ENCODE assay signal across 32 cellular contexts in genomic region chr2:95279435-95280035, GRCh38. TPM values are rescaled to one million over a fixed set of nuclear protein-coding genes. Genes with fewer than 3 reads are reported as not detected.
"Had no signal": no experiment of that assay in that cellular context is flagged by ENCODE, and none has a peak within 500 bp of the region (broad histone marks: within the 10 kb centered on the region; RNA-seq: fewer than 3 reads in every experiment).

No MANE protein-coding gene starts in this region.

- H3K4me3 ChIP-seq: adrenal gland, body of pancreas, breast epithelium, K562, Peyer's patch, SJCRH30, SK-N-MC had no signal

- H3K27me3 ChIP-seq: adrenal gland, body of pancreas, breast epithelium, Peyer's patch, SJCRH30 had no signal

- H3K4me1 ChIP-seq: adrenal gland, SJCRH30 had no signal

- DNase-seq: activated CD4-positive, alpha-beta T cell treated with anti-CD3 and anti-CD28 coated beads, Interleukin-2, amount 10 ng/mL, durations not matched to agents 24 days and 14 days; activated CD4-positive, alpha-beta T cell treated with anti-CD3 and anti-CD28 coated beads, Interleukin-2, amount 50 U/mL, for 4 hours; activated CD8-positive, alpha-beta T cell treated with anti-CD3 and anti-CD28 coated beads, Interleukin-2, amount 10 ng/mL, durations not matched to agents 7 days and 5 days; activated gamma-delta T cell; activated naive CD4-positive, alpha-beta T cell treated with Interleukin-2 at 50 U/mL for 16 hours; activated T-cell treated with anti-CD3 and anti-CD28 coated beads, Interleukin-2, amount 50 U/mL, for 24 hours; adrenal gland; NCI-H1092 treated with DMSO at 0.1 percent for 48 hours; NCI-H1417; NCI-H146; NCI-H187; NCI-H2029 treated with DMSO at 0.1 percent for 48 hours; NCI-H2107; NCI-H2171; NCI-H510A; NCI-H526; NCI-H748 treated with DMSO at 0.1 percent for 48 hours; NK-92 treated with Interleukin-12 subunit alpha and Interleukin-12 subunit beta, amount 100 ng/mL, for 24 hours; PC-3; Peyer's patch; RPMI8226; SHP77; SJCRH30; T1000; WERI-Rb-1 had no signal

- H3K36me3 ChIP-seq: adrenal gland, breast epithelium, SJCRH30, WERI-Rb-1 had no signal

- ATAC-seq: activated CD8-positive, alpha-beta T cell treated with anti-CD3 and anti-CD28 coated beads, Interleukin-2, amount 10 ng/mL, durations not matched to agents 7 days and 5 days; body of pancreas; K562; PC-3 had no signal

- H3K27ac ChIP-seq: adrenal gland, body of pancreas, breast epithelium, Peyer's patch, SJCRH30, SK-N-MC, WERI-Rb-1 had no signal

- FAIRE-seq: astrocyte, K562 had no signal

- H3K9me3 ChIP-seq: adrenal gland, body of pancreas, breast epithelium, Peyer's patch, SJCRH30 had no signal

RNA-seq across cellular contexts. Expression of gene PROM2, which starts 5.3 kb away (rescaled TPM):
- total RNA-seq: K562 had no signal
- polyA plus RNA-seq: K562 had no signal

RNA-seq across cellular contexts. Expression of gene KCNIP3, which starts 17.6 kb away (rescaled TPM):
- total RNA-seq: activated CD4-positive, alpha-beta T cell treated with anti-CD3 and anti-CD28 coated beads, Interleukin-2, amount 10 ng/mL, durations not matched to agents 24 days and 14 days; activated CD8-positive, alpha-beta T cell treated with anti-CD3 and anti-CD28 coated beads, Interleukin-2, amount 10 ng/mL, durations not matched to agents 7 days and 5 days; SJCRH30; T-helper 1 cell treated with Interleukin-12 subunit alpha and Interleukin-12 subunit beta and Interleukin-4 antibody, amounts not matched to agents 30 ng/mL and 1 ng/mL, for 36 hours; T-helper 2 cell treated with Interferon-gamma antibody and Interleukin-4, amounts not matched to agents 100 ng/mL and 5 ng/mL, for 36 hours had no signal
- polyA plus RNA-seq: K562 had no signal
